Comparison of ENCODE assay signal across 19 cellular contexts in the genomic region with DNA sequence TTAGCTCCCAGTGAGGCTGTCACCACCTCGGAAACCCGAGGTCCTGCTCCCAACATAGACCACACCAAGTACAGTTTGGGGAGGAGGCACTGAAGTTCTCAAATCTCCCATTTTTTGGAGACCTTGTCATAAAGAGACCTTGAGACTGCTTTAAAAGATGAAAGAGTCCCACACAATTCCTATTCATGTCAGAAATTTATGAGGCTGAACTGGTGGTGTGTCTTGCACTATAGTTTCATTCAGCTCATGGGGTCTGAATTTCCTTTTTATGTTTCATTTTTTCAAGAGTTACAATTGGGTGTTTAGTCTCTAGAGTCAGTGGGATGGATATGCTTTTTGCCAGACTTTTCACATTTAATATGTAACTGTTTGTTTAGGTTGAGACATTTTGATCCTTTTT. TPM values are rescaled to one million over a fixed set of nuclear protein-coding genes. Genes with fewer than 3 reads are reported as not detected.
DNase-seq lines count a peak whose midpoint lies in the region; ATAC-seq, FAIRE-seq and TF ChIP-seq lines count a peak whose summit lies in the region.
"Had no signal": no experiment of that assay in that cellular context is flagged by ENCODE, and none has a peak within 500 bp of the region (broad histone marks: within the 10 kb centered on the region; RNA-seq: fewer than 3 reads in every experiment).

No MANE protein-coding gene starts in this region.

- FAIRE-seq in H1 (lab: Jason Lieb, UNC): no peak

- H3K36me3 ChIP-seq in liver (ENCODE audit: control insufficient read depth in 4 of 4, insufficient read depth in 3 of 4, low read depth in 1 of 4, low read length in 3 of 4) (no peaks in the 10 kb centered on the region), right lobe of liver (no peaks in the 10 kb centered on the region), H1 (ENCODE audit: control insufficient read depth in 2 of 4, insufficient read depth in 4 of 4, low read length in 3 of 4) (no peaks in the 10 kb centered on the region), parathyroid adenoma (ENCODE audit: control insufficient read depth, insufficient read depth, low read length) (no peaks in the 10 kb centered on the region), aorta (ENCODE audit: control insufficient read depth in 1 of 2, insufficient read depth in 2 of 2, low read length in 1 of 2) (no peaks in the 10 kb centered on the region)

- H2BK120ac ChIP-seq in H1 (replicated peaks; ENCODE audit: low read depth, low read length): no peak overlapping the region

- no peaks in the 10 kb centered on the region for H4K20me1 ChIP-seq in H1 (replicated peaks in 1 of 2; ENCODE audit: control insufficient read depth in 1 of 2, insufficient read depth in 2 of 2, low read length in 2 of 2)

- H3K4me2 ChIP-seq in H1 (ENCODE audit: insufficient read depth in 1 of 2, low read depth in 2 of 2, low read length in 2 of 2) (no peak overlapping the region), parathyroid adenoma (ENCODE audit: low read length) (no peak overlapping the region)

- H2BK20ac ChIP-seq in H1 (ENCODE audit: low read length): no peak overlapping the region

- H2AFZ ChIP-seq in H1 (ENCODE audit: low read length) (no peak overlapping the region), parathyroid adenoma (no peak overlapping the region)
- H2AFZ ChIP-seq: GM23248 had no signal

- ATAC-seq in right lobe of liver (no peak), aorta (ENCODE audit: low FRiP score) (no peak), GM19328 (IDR thresholded peaks at IDR 0.05; ENCODE audit: unreplicated experiment) (no peak)
- ATAC-seq: foreskin keratinocyte had no signal

- H3K27me3 ChIP-seq in liver (ENCODE audit: control insufficient read depth in 4 of 4, insufficient read depth in 4 of 4, low read length in 3 of 4): no peaks in the 10 kb centered on the region
- no peaks in the 10 kb centered on the region for H3K27me3 ChIP-seq in right lobe of liver
- no peaks in the 10 kb centered on the region for H3K27me3 ChIP-seq in H1 (replicated peaks in 1 of 4; ENCODE audit: control insufficient read depth in 3 of 4, extremely low read depth in 1 of 4, insufficient read depth in 3 of 4, low read length in 3 of 4)
- no peaks in the 10 kb centered on the region for H3K27me3 ChIP-seq in parathyroid adenoma (ENCODE audit: control insufficient read depth, insufficient read depth, low read length)
- H3K27me3 ChIP-seq in aorta (ENCODE audit: control insufficient read depth in 1 of 2, insufficient read depth in 2 of 2, low read length in 1 of 2): no peaks in the 10 kb centered on the region
- H3K27me3 ChIP-seq: foreskin keratinocyte had no signal

- TF ChIP-seq CTCF in liver (IDR thresholded peaks at IDR 0.05; ENCODE audit: low read depth, low read length, missing input control) (no peak), right lobe of liver (IDR thresholded peaks at IDR 0.05) (no peak), H1 (IDR thresholded peaks at IDR 0.05; ENCODE audit: control extremely low read depth in 1 of 3, insufficient read depth in 1 of 3, low read depth in 1 of 3, low read length in 3 of 3) (no peak), parathyroid adenoma (IDR thresholded peaks at IDR 0.05) (no peak), GM10248 (IDR thresholded peaks at IDR 0.05; ENCODE audit: control extremely low read depth, extremely low read depth, low read depth, missing control alignments) (no peak)

- H3K9ac ChIP-seq in liver (ENCODE audit: low read depth in 1 of 2, low read length in 2 of 2): no peak overlapping the region
- H3K9ac ChIP-seq in H1 (replicated peaks in 1 of 4; ENCODE audit: extremely low read depth in 1 of 4, low read depth in 3 of 4, low read length in 3 of 4): no peak overlapping the region
- no peak overlapping the region for H3K9ac ChIP-seq in parathyroid adenoma
- H3K9ac ChIP-seq: GM23248 had no signal

- no peaks in the 10 kb centered on the region for H3K79me2 ChIP-seq in H1 (ENCODE audit: control insufficient read depth in 1 of 2, insufficient read depth in 2 of 2, low read length in 2 of 2)
- no peaks in the 10 kb centered on the region for H3K79me2 ChIP-seq in parathyroid adenoma

- no peak overlapping the region for H3K14ac ChIP-seq in H1 (ENCODE audit: insufficient read length)

- no peaks in the 10 kb centered on the region for H3K9me3 ChIP-seq in liver (ENCODE audit: control insufficient read depth in 4 of 4, low read length in 3 of 4)
- no peaks in the 10 kb centered on the region for H3K9me3 ChIP-seq in right lobe of liver
- no peaks in the 10 kb centered on the region for H3K9me3 ChIP-seq in H1 (ENCODE audit: insufficient read depth in 2 of 2, low read depth in 1 of 2, low read length in 1 of 2)
- no peaks in the 10 kb centered on the region for H3K9me3 ChIP-seq in parathyroid adenoma (ENCODE audit: control insufficient read depth, low read length)
- H3K9me3 ChIP-seq in aorta (ENCODE audit: control insufficient read depth, low read length): no peaks in the 10 kb centered on the region

- intact Hi-C loops in right lobe of liver (cut with DNase I): no loop called here
- intact Hi-C loops in aorta (cut with DNase I): no loop called here

- H3K4me3 ChIP-seq in liver (ENCODE audit: low read depth in 1 of 3, low read length in 3 of 3): no peak overlapping the region
- H3K4me3 ChIP-seq in right lobe of liver: no peak overlapping the region
- H3K4me3 ChIP-seq in H1 (ENCODE audit: extremely low read depth in 1 of 4, insufficient read depth in 2 of 4, low read depth in 3 of 4, low read length in 4 of 4): no peak overlapping the region
- no peak overlapping the region for H3K4me3 ChIP-seq in parathyroid adenoma (ENCODE audit: low read depth, low read length)
- H3K4me3 ChIP-seq in aorta (ENCODE audit: low read length in 2 of 2): no peak overlapping the region
- H3K4me3 ChIP-seq: GM23248 had no signal

- no peak overlapping the region for H3K56ac ChIP-seq in H1 (replicated peaks; ENCODE audit: insufficient read length, low read depth, low read length)

- no peak for TF ChIP-seq RAD21 in liver (IDR thresholded peaks at IDR 0.05)
- no peak for TF ChIP-seq RAD21 in H1 (IDR thresholded peaks at IDR 0.05 in 1 of 2, conservative IDR thresholded peaks at IDR 0.05 in 1 of 2; ENCODE audit: low read depth in 2 of 2, low read length in 2 of 2)

- no peak overlapping the region for H2BK12ac ChIP-seq in H1 (ENCODE audit: low read depth, low read length)

- peak overlapping the region; percentile 4; the same call in 1 of the 2 replicates for H4K8ac ChIP-seq in H1 (ENCODE audit: extremely low read depth, insufficient read depth, low read length)

- H3K4me1 ChIP-seq in liver (ENCODE audit: control insufficient read depth in 4 of 4, insufficient read depth in 4 of 4, low read length in 3 of 4) (peaks cover 0 to 3% (median 0%) of the 10 kb centered on the region in 4 donors), right lobe of liver (no peaks in the 10 kb centered on the region), H1 (replicated peaks in 1 of 4; ENCODE audit: control insufficient read depth in 3 of 4, insufficient read depth in 4 of 4, low read length in 3 of 4) (peaks cover 0 to 4% (median 0%) of the 10 kb centered on the region in 4 experiments; a peak in 1 of 7 replicates), parathyroid adenoma (no peaks in the 10 kb centered on the region), aorta (ENCODE audit: control insufficient read depth in 1 of 2, insufficient read depth in 2 of 2, low read length in 2 of 2) (peaks cover 0 to 3% of the 10 kb centered on the region in 2 donors)
- H3K4me1 ChIP-seq: foreskin keratinocyte had no signal

- no peak overlapping the region for H4K91ac ChIP-seq in H1 (replicated peaks; ENCODE audit: insufficient read length, low read length)

- DNase-seq in right lobe of liver: no peak
- DNase-seq in H1 (ENCODE audit: low read depth in 1 of 2, low spot score in 2 of 2): no peak
- DNase-seq in aorta: no peak
- DNase-seq in OCI-M1 (lab: John Stamatoyannopoulos, UW): no peak
- no peak for DNase-seq in GM10248 (ENCODE audit: extremely low spot score)
- DNase-seq: activated CD8-positive, alpha-beta memory T cell treated with anti-CD3 and anti-CD28 coated beads, Interleukin-2, amount 50 U/mL, for 4 hours; activated effector memory CD4-positive, alpha-beta T cell treated with Interleukin-2 at 50 U/mL for 16 hours; CD4-positive, alpha-beta T cell; MM.1S; NCI-H226; NCI-H774; stimulated activated CD4-positive, alpha-beta T cell treated with anti-CD3 and anti-CD28 coated beads, Interleukin-12 subunit alpha, Interleukin-12 subunit beta, amount 100 ng/mL, for 4 hours; substantia nigra had no signal

- H2AK5ac ChIP-seq in H1 (ENCODE audit: low read depth, low read length): no peak overlapping the region

- TF ChIP-seq POLR2A in right lobe of liver (IDR thresholded peaks at IDR 0.05) (no peak), H1 (IDR thresholded peaks at IDR 0.05; ENCODE audit: control extremely low read depth in 1 of 2, low read depth in 2 of 2, low read length in 2 of 2) (no peak)

- TF ChIP-seq EP300 in H1 (IDR thresholded peaks at IDR 0.05; ENCODE audit: borderline replicate concordance in 1 of 2, low read depth in 2 of 2, low read length in 2 of 2): no peak

- no peaks in the 10 kb centered on the region; the same call in 1 of the 2 replicates for H3K23me2 ChIP-seq in H1 (ENCODE audit: low read depth, low read length)

- H4K5ac ChIP-seq in H1 (ENCODE audit: insufficient read length, low read depth, low read length): no peak overlapping the region

- no peak overlapping the region for H3K23ac ChIP-seq in H1 (ENCODE audit: insufficient read length)

- no peak overlapping the region for H2BK15ac ChIP-seq in H1 (ENCODE audit: low read length)

- H2BK5ac ChIP-seq in H1 (ENCODE audit: low read depth, low read length): no peak overlapping the region

- H3K18ac ChIP-seq in H1 (ENCODE audit: extremely low read depth, low read length): no peak overlapping the region

- POLR2A ChIA-PET in H1 (lab: Charles Lee; ENCODE audit: partially characterized antibody): no interaction called here
- POLR2A ChIA-PET in GM10248 (lab: Yijun Ruan, JAX): no interaction called here

- CTCF ChIA-PET in H1 (lab: Charles Lee; ENCODE audit: partially characterized antibody): interaction anchor here (0.8 kb wide), 1 partner anchor 36 kb away, joined by 3 read pairs; no protein-coding TSS in a partner anchor
- CTCF ChIA-PET in GM10248 (lab: Yijun Ruan, JAX): interaction anchor here (1.4 kb wide), 1 partner anchor 45 kb away, joined by 3 read pairs; no protein-coding TSS in a partner anchor

- H3K79me1 ChIP-seq in H1 (ENCODE audit: low read depth, low read length): no peaks in the 10 kb centered on the region

- 76% methylated on average over 2 of the region's 2 CpGs for WGBS in liver
- 20% methylated on average over 1 of the region's 2 CpGs for WGBS in right lobe of liver (ENCODE audit: insufficient coverage, low coverage, low lambda C conversion rate, missing lambda C conversion rate)
- WGBS in H1 (ENCODE audit: extremely low coverage in 1 of 2, insufficient coverage in 1 of 2, insufficient read length in 1 of 2, insufficient replicate concordance in 2 of 2, low coverage in 1 of 2, low lambda C conversion rate in 2 of 2, missing lambda C conversion rate in 1 of 2), 2 experiments: 79% methylated on average over 2 of the region's 2 CpGs; no CpG with 5 or more reads in 1 of the 2 experiments
- WGBS in aorta, 2 donors: 2 to 9% methylated on average over 2 of the region's 2 CpGs

- H3K27ac ChIP-seq in liver (ENCODE audit: low read depth in 1 of 2, low read length in 2 of 2) (peak overlapping the region; percentile 19 to 32), right lobe of liver (peak overlapping the region in 1 of 3 donors; percentile 38), H1 (ENCODE audit: low read depth, low read length) (no peak overlapping the region), parathyroid adenoma (peak overlapping the region; percentile 8), aorta (ENCODE audit: low read depth in 1 of 2, low read length in 2 of 2) (peak overlapping the region; percentile 60 to 88)
- H3K27ac ChIP-seq: foreskin keratinocyte, VCaP had no signal

- no peak overlapping the region for H3K4ac ChIP-seq in H1 (replicated peaks; ENCODE audit: insufficient read length, low read depth, low read length)

RNA-seq across cellular contexts. Expression of gene ITGA9, which starts 40.5 kb away (rescaled TPM):
- total RNA-seq in liver (10 to 100 TPM; 17.7 to 29.2 TPM), right lobe of liver (10 to 100 TPM; 10.3 to 22.2 (median 14.4) TPM), aorta (100 to 1,000 TPM in 1 of 2 donors, 10 to 100 TPM in 1; 75.9 to 119 TPM)
- polyA plus RNA-seq in liver (1 to 10 TPM; 2.4 to 9.0 TPM), H1 (2011; rRNA removed) (0.73 and 1.8 TPM in 2 replicates), aorta (1 to 10 TPM; 8.9 to 9.0 TPM)
- 4.6 and 5.0 TPM in 2 replicates for total RNA-seq in H1 (2021; fragmentation: NEBNext Ultra II Directional; extraction: Animal tissue kit (Norgen Biotek cat#: 25700))
- 1.3 TPM for polyA plus RNA-seq in H1 (2011; cell fraction: cytosol; rRNA removed)
- 3.5 TPM for polyA plus RNA-seq in H1 (2011; cell fraction: nucleus; rRNA removed)
- 1.6 to 2.2 TPM (median 2.0 TPM) in 4 replicates for polyA plus RNA-seq in H1 (2012, experiment 1 of 2)
- 0.22 TPM for polyA plus RNA-seq in H1 (2012, experiment 2 of 2)
- polyA plus RNA-seq in H1 (2013, experiment 1 of 2): 6.0 TPM
- polyA plus RNA-seq in H1 (2013, experiment 2 of 2): 6.3 TPM
- polyA minus RNA-seq in H1 (2011; rRNA and poly(A)+ RNA removed): 5.7 TPM in 2 replicates
- polyA minus RNA-seq in H1 (2011; cell fraction: cytosol; rRNA and poly(A)+ RNA removed): 3.1 TPM
- 9.2 TPM for polyA minus RNA-seq in H1 (2011; cell fraction: nucleus; rRNA and poly(A)+ RNA removed)
- total RNA-seq: CD4-positive, alpha-beta T cell had no signal
- polyA plus RNA-seq: foreskin keratinocyte, GM23248 had no signal
